ENCODE assay signal across 17 cellular contexts in the genomic region with DNA sequence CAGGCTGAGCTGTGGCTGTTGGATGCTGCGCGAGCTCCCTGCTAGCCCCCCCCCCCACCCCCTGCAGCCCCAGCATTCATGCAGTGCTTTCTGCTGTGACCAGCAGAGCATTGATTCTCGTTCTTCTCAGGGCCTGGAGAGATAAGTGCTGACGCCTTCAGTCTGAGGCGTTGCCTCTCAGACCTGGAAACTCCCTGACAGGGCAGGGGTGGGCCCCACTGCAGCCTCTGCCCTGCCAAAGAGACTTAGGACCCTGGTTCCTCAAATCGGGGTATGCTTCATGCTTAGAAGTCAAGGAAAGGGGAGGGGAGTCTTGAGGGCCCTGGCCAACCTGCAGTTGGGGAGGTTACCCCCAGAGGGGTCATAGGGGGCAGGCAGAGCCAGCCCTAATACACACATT. TPM values are rescaled to one million over a fixed set of nuclear protein-coding genes. Genes with fewer than 3 reads are reported as not detected.
DNase-seq lines count a peak whose midpoint lies in the region; ATAC-seq and TF ChIP-seq lines count a peak whose summit lies in the region.
"Had no signal": no experiment of that assay in that cellular context is flagged by ENCODE, and none has a peak within 500 bp of the region (broad histone marks: within the 10 kb centered on the region; RNA-seq: fewer than 3 reads in every experiment).

No MANE protein-coding gene starts in this region.

- H4K20me1 ChIP-seq in BLaER1 treated with 17β-estradiol and CSF1 and Interleukin-3, amounts not matched to agents 10 nM and 100 nM: peaks cover 0 to 4% (median 0%) of the 10 kb centered on the region in 11 experiments; a peak in 2 of 22 replicates

- intact Hi-C loops in spleen (cut with DNase I; ENCODE audit: low total_unique reads): no loop called here

- H3K9ac ChIP-seq in BLaER1 treated with 17β-estradiol and CSF1 and Interleukin-3, amounts not matched to agents 10 nM and 100 nM: peak overlapping the region in 5 of 11 experiments; percentile 20 to 41 (median 33); a peak in 4 of 22 replicates

- ATAC-seq in GM18868 (IDR thresholded peaks at IDR 0.05; ENCODE audit: unreplicated experiment) (peak; percentile 70), HG03045 (IDR thresholded peaks at IDR 0.05; ENCODE audit: unreplicated experiment) (no peak), GM21447 (IDR thresholded peaks at IDR 0.05; ENCODE audit: unreplicated experiment) (no peak)

- H3K9me3 ChIP-seq in BLaER1 treated with 17β-estradiol and CSF1 and Interleukin-3, amounts not matched to agents 10 nM and 100 nM (replicated peaks in 1 of 11): no peaks in the 10 kb centered on the region
- H3K9me3 ChIP-seq in spleen: no peaks in the 10 kb centered on the region
- H3K9me3 ChIP-seq: Caco-2 had no signal

- H3K4me1 ChIP-seq in BLaER1 treated with 17β-estradiol and CSF1 and Interleukin-3, amounts not matched to agents 10 nM and 100 nM: peaks cover 30 to 68% (median 52%) of the 10 kb centered on the region in 10 experiments
- peaks cover 6 to 22% (median 17%) of the 10 kb centered on the region in 6 donors for H3K4me1 ChIP-seq in spleen
- H3K4me1 ChIP-seq: Caco-2 had no signal

- H3K27ac ChIP-seq in BLaER1 treated with 17β-estradiol and CSF1 and Interleukin-3, amounts not matched to agents 10 nM and 100 nM: peak overlapping the region in 4 of 11 experiments; percentile 27 to 50 (median 36); a peak in 4 of 22 replicates
- no peak overlapping the region for H3K27ac ChIP-seq in spleen
- H3K27ac ChIP-seq: SK-N-MC had no signal

- H3K4me2 ChIP-seq in BLaER1 treated with 17β-estradiol and CSF1 and Interleukin-3, amounts not matched to agents 10 nM and 100 nM: peak overlapping the region; percentile 39 to 76 (median 64)

- 51 to 60% (median 54%) methylated on average over 5 to 6 of the region's 6 CpGs for WGBS in spleen, 5 donors

- peaks cover 0 to 17% (median 0%) of the 10 kb centered on the region in 11 experiments; a peak in 3 of 22 replicates for H3K36me3 ChIP-seq in BLaER1 treated with 17β-estradiol and CSF1 and Interleukin-3, amounts not matched to agents 10 nM and 100 nM
- H3K36me3 ChIP-seq in spleen: no peaks in the 10 kb centered on the region

- TF ChIP-seq CTCF in spleen (IDR thresholded peaks at IDR 0.05 in 8 of 11, conservative IDR thresholded peaks at IDR 0.05 in 3 of 11): no peak

- H3K27me3 ChIP-seq in BLaER1 treated with 17β-estradiol and CSF1 and Interleukin-3, amounts not matched to agents 10 nM and 100 nM: no peaks in the 10 kb centered on the region
- H3K27me3 ChIP-seq in spleen (replicated peaks in 1 of 7): peaks cover 0 to 19% (median 9%) of the 10 kb centered on the region in 7 donors

- no peak overlapping the region for H3K4me3 ChIP-seq in BLaER1 treated with 17β-estradiol and CSF1 and Interleukin-3, amounts not matched to agents 10 nM and 100 nM
- H3K4me3 ChIP-seq in spleen: no peak overlapping the region
- H3K4me3 ChIP-seq: SK-N-MC had no signal

- DNase-seq in RPMI8226: peak; percentile 61
- DNase-seq in erythroblast (lab: John Stamatoyannopoulos, UW): peak; percentile 34 to 38
- DNase-seq in Kasumi-1 (lab: John Stamatoyannopoulos, UW): no peak
- no peak for DNase-seq in spleen
- DNase-seq: Caco-2; DMS53; NCI-H1092; NCI-H1694; NCI-H2107; NCI-H69; NK-92 treated with Interleukin-12 subunit alpha and Interleukin-12 subunit beta, amount 100 ng/mL, for 24 hours had no signal

- TF ChIP-seq POLR2A in erythroblast (IDR thresholded peaks at IDR 0.05; ENCODE audit: low read length) (no peak), spleen (IDR thresholded peaks at IDR 0.05) (no peak)

RNA-seq across cellular contexts. Expression of a gene that starts 38.5 kb away (rescaled TPM):
- total RNA-seq in spleen: 10 to 100 TPM in 6 of 7 donors, 1 to 10 TPM in 1; 8.3 to 25.0 (median 14.8) TPM
- polyA plus RNA-seq in spleen: 1 to 10 TPM; 2.7 to 3.9 (median 3.5) TPM
- polyA plus RNA-seq: IgD-negative memory B cell had no signal

Comparison
In these comparisons a context has a peak if more than half of its experiments do, and no peak if none do; other contexts are left out.
1. DNase-seq: peak in RPMI8226 (single experiment) and erythroblast (2 of 2); none in Kasumi-1 (0 of 2) and spleen (single experiment).